Comparison of ENCODE assay signal across 1 cellular context in the genomic region with DNA sequence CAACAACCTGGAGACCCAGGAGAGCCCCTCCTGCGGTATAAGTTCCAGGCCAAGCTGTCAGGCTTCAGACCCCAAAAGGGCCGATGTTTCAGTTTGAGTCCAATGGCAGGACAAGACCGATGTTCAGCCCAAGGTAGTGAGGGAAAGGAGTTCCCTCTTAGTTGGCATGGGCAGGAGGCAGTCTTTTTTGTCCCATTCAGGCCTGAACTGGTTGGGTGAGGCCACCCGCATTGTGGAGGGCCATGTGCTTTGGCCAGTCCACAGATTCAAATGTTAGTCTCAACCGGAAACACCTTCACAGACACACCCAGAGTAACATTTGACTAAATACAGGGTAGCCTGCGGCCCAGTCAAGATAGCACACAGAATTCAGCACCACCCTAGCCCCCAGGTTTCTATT.
TF ChIP-seq lines count a peak whose summit lies in the region.

No MANE protein-coding gene starts in this region.

TF ChIP-seq in HCT116, 20 proteins besides CTCF, POLR2A, EP300 and RAD21 (continued from another document):
- TF ChIP-seq, protein P1, sequence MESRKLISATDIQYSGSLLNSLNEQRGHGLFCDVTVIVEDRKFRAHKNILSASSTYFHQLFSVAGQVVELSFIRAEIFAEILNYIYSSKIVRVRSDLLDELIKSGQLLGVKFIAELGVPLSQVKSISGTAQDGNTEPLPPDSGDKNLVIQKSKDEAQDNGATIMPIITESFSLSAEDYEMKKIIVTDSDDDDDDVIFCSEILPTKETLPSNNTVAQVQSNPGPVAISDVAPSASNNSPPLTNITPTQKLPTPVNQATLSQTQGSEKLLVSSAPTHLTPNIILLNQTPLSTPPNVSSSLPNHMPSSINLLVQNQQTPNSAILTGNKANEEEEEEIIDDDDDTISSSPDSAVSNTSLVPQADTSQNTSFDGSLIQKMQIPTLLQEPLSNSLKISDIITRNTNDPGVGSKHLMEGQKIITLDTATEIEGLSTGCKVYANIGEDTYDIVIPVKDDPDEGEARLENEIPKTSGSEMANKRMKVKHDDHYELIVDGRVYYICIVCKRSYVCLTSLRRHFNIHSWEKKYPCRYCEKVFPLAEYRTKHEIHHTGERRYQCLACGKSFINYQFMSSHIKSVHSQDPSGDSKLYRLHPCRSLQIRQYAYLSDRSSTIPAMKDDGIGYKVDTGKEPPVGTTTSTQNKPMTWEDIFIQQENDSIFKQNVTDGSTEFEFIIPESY (IDR thresholded peaks at IDR 0.05; ENCODE audit: extremely low read depth, insufficient replicate concordance, low read length) = no peak
